ENCODE assay signal across 8 cellular contexts in the genomic region with DNA sequence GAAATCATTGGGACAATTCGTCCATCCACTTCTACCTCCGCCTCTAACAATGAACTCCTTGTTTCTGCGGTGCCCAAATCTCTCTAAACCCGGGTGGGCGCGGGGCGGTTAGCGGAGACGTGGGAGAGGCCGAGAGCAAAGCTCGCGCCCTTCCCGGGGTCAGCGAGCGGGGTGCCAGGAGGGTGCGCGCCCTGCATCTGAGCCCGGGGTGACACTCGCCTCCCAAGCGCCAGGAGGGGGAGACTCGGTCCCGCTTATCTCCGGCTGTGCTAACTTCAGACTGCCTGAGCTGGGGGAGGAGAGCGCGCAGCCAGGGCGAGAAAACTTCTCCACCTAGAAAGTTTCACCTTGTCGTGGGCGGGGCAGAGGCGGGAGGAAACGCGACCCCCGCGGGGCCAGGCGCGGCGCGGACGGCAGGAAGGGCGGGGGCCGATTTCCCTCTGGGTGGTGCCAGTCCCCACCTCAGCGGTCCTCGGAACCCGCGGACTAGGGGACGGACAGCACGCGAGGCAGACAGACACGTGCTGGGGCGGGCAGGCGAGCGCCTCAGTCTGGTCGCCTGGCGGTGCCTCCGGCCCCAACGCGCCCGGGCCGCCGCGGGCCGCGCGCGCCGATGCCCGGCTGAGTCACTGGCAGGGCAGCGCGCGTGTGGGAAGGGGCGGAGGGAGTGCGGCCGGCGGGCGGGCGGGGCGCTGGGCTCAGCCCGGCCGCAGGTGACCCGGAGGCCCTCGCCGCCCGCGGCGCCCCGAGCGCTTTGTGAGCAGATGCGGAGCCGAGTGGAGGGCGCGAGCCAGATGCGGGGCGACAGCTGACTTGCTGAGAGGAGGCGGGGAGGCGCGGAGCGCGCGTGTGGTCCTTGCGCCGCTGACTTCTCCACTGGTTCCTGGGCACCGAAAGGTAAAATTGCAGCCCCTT. TPM values are rescaled to one million over a fixed set of nuclear protein-coding genes. Genes with fewer than 3 reads are reported as not detected.
DNase-seq lines count a peak whose midpoint lies in the region; ATAC-seq, FAIRE-seq and TF ChIP-seq lines count a peak whose summit lies in the region.

A gene (plus strand): TSS at position 516 of the 915 bp plus-strand sequence. CDS start 26,889 bp downstream, outside the sequence.

- peaks cover 18 to 58% of the 10 kb centered on the region in 2 donors for H3K27me3 Mint-ChIP-seq in CD8-positive, alpha-beta memory T cell
- peaks cover 35% of the 10 kb centered on the region for H3K27me3 Mint-ChIP-seq in activated naive CD8-positive, alpha-beta T cell
- peaks cover 7% of the 10 kb centered on the region for H3K27me3 Mint-ChIP-seq in glutamatergic neuron (ENCODE audit: unreplicated experiment)

- CTCF ChIA-PET in CD8-positive, alpha-beta memory T cell (lab: Charles Lee): no interaction called here

- no peak for FAIRE-seq in urothelium cell line (lab: Jason Lieb, UNC)

- H3K36me3 Mint-ChIP-seq in CD8-positive, alpha-beta memory T cell: no peaks in the 10 kb centered on the region
- H3K36me3 Mint-ChIP-seq in activated naive CD8-positive, alpha-beta T cell: no peaks in the 10 kb centered on the region
- H3K36me3 Mint-ChIP-seq in glutamatergic neuron (ENCODE audit: unreplicated experiment): no peaks in the 10 kb centered on the region

- POLR2A ChIA-PET in CD8-positive, alpha-beta memory T cell (lab: Charles Lee): no interaction called here

- H3K9me3 Mint-ChIP-seq in CD8-positive, alpha-beta memory T cell: no peaks in the 10 kb centered on the region
- H3K9me3 Mint-ChIP-seq in activated naive CD8-positive, alpha-beta T cell (ENCODE audit: low read depth): no peaks in the 10 kb centered on the region
- H3K9me3 Mint-ChIP-seq in glutamatergic neuron (ENCODE audit: unreplicated experiment): peaks cover 2% of the 10 kb centered on the region

- H3K4me3 Mint-ChIP-seq in CD8-positive, alpha-beta memory T cell: peak within 1 kb of the TSS; percentile 9 to 86 (median 63)
- peak within 1 kb of the TSS; percentile 64 for H3K4me3 Mint-ChIP-seq in activated naive CD8-positive, alpha-beta T cell
- peak within 1 kb of the TSS; percentile 82 for H3K4me3 Mint-ChIP-seq in glutamatergic neuron (ENCODE audit: unreplicated experiment)

- H3K4me3 ChIP-seq in CD8-positive, alpha-beta memory T cell (ENCODE audit: low read length): no peak within 1 kb of the TSS

- no peak for DNase-seq in CD8-positive, alpha-beta memory T cell
- DNase-seq in NCI-H774 (lab: John Stamatoyannopoulos, UW) (peak; percentile 44), glutamatergic neuron (peak; percentile 75), omental fat pad (ENCODE audit: low spot score) (no peak), urothelium cell line (ENCODE audit: low spot score) (peak; percentile 85)

- no peak for TF ChIP-seq CTCF in glutamatergic neuron (IDR thresholded peaks at IDR 0.05; ENCODE audit: partially characterized antibody, unreplicated experiment)
- no peak for TF ChIP-seq CTCF in omental fat pad (IDR thresholded peaks at IDR 0.05)

- peaks cover 3 to 14% (median 12%) of the 10 kb centered on the region in 3 donors for H3K4me1 Mint-ChIP-seq in CD8-positive, alpha-beta memory T cell
- peaks cover 5% of the 10 kb centered on the region for H3K4me1 Mint-ChIP-seq in activated naive CD8-positive, alpha-beta T cell (ENCODE audit: low read depth)
- peaks cover 4% of the 10 kb centered on the region for H3K4me1 Mint-ChIP-seq in glutamatergic neuron (ENCODE audit: low read depth, unreplicated experiment)

- H3K27ac Mint-ChIP-seq in CD8-positive, alpha-beta memory T cell: no peak within 1 kb of the TSS
- H3K27ac Mint-ChIP-seq in activated naive CD8-positive, alpha-beta T cell: no peak within 1 kb of the TSS
- H3K27ac Mint-ChIP-seq in glutamatergic neuron (ENCODE audit: unreplicated experiment): peak within 1 kb of the TSS; percentile 46

- no peaks in the 10 kb centered on the region for H3K9me3 ChIP-seq in CD8-positive, alpha-beta memory T cell (ENCODE audit: low read length)

- no peak within 1 kb of the TSS for H3K27ac ChIP-seq in CD8-positive, alpha-beta memory T cell (ENCODE audit: low read depth, low read length)

- peaks cover 6% of the 10 kb centered on the region for H3K27me3 ChIP-seq in CD8-positive, alpha-beta memory T cell (ENCODE audit: insufficient read depth, low read length, poor library complexity, severe bottlenecking)

- no peaks in the 10 kb centered on the region for H3K4me1 ChIP-seq in CD8-positive, alpha-beta memory T cell (ENCODE audit: insufficient read depth, low read length)

- no peaks in the 10 kb centered on the region for H3K36me3 ChIP-seq in CD8-positive, alpha-beta memory T cell (ENCODE audit: insufficient read depth, low read length)

- ATAC-seq in GM19324 (IDR thresholded peaks at IDR 0.05; ENCODE audit: low FRiP score, unreplicated experiment) (peak; percentile 94), HG03342 (IDR thresholded peaks at IDR 0.05; ENCODE audit: unreplicated experiment) (peak; percentile 76), omental fat pad (ENCODE audit: low FRiP score) (peak; percentile 90)

RNA-seq across cellular contexts. Expression of the gene that starts here (rescaled TPM):
- 1 to 10 TPM; 3.1 to 4.3 TPM for total RNA-seq in CD8-positive, alpha-beta memory T cell
- polyA plus RNA-seq in CD8-positive, alpha-beta memory T cell: not detected
- 0.56 TPM for total RNA-seq in glutamatergic neuron (ENCODE audit: unreplicated experiment)
- 10 to 100 TPM; 24.9 to 92.4 (median 54.4) TPM for total RNA-seq in omental fat pad

Comparison
In these comparisons a context has a peak if more than half of its experiments do, and no peak if none do; other contexts are left out.
1. RNA of the gene that starts here (total RNA-seq): 24.9 to 92.4 TPM in omental fat pad; 3.1 to 4.3 TPM in CD8-positive, alpha-beta memory T cell and 0.56 TPM in glutamatergic neuron (single experiment); every median in the first group is over 4 times any median in the second.
2. Peak in DNase-seq in glutamatergic neuron; RNA of the gene not detected or under 1 TPM.
3. DNase-seq: peak in NCI-H774 (single experiment) and urothelium cell line (single experiment); none in CD8-positive, alpha-beta memory T cell (0 of 5) and omental fat pad (single experiment).
4. Peak in every context shown above with its lines, with median percentiles within 50 percentile points of each other: H3K4me3 Mint-ChIP-seq and ATAC-seq.